ENCODE assay signal across 12 cellular contexts in genomic region chr19:49960980-49961379, GRCh38. TPM values are rescaled to one million over a fixed set of nuclear protein-coding genes. Genes with fewer than 3 reads are reported as not detected.
DNase-seq lines count a peak whose midpoint lies in the region; ATAC-seq and TF ChIP-seq lines count a peak whose summit lies in the region.
"Not testable (repeated sequence)": the region's sequence is repeated elsewhere in the genome, so short reads cannot be mapped to it uniquely, and the experiment has no call there.
"Had no signal": no experiment of that assay in that cellular context is flagged by ENCODE, and none has a peak within 500 bp of the region (broad histone marks: within the 10 kb centered on the region; RNA-seq: fewer than 3 reads in every experiment).

A gene with protein sequence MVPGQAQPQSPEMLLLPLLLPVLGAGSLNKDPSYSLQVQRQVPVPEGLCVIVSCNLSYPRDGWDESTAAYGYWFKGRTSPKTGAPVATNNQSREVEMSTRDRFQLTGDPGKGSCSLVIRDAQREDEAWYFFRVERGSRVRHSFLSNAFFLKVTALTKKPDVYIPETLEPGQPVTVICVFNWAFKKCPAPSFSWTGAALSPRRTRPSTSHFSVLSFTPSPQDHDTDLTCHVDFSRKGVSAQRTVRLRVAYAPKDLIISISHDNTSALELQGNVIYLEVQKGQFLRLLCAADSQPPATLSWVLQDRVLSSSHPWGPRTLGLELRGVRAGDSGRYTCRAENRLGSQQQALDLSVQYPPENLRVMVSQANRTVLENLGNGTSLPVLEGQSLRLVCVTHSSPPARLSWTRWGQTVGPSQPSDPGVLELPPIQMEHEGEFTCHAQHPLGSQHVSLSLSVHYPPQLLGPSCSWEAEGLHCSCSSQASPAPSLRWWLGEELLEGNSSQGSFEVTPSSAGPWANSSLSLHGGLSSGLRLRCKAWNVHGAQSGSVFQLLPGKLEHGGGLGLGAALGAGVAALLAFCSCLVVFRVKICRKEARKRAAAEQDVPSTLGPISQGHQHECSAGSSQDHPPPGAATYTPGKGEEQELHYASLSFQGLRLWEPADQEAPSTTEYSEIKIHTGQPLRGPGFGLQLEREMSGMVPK (minus strand): TSS chr19:49961172. CDS start chr19:49961081, 91 bp downstream.

- not testable (repeated sequence) for H3K9me3 ChIP-seq in heart right ventricle, left lung, mucosa of descending colon, upper lobe of left lung

- not testable (repeated sequence) for H3K4me3 Mint-ChIP-seq in chondrocyte (ENCODE audit: unreplicated experiment)

- H3K27ac ChIP-seq in heart right ventricle, left lung, upper lobe of left lung: not testable (repeated sequence)

- H3K27me3 Mint-ChIP-seq in chondrocyte (ENCODE audit: low read depth) = not testable (repeated sequence)

- DNase-seq in CD1c-positive myeloid dendritic cell (ENCODE audit: extremely low spot score) (peak; percentile 52), chondrocyte (ENCODE audit: low spot score) (peak; percentile 9), left lung (peak in 1 of 2 donors; percentile 8), mucosa of descending colon (peak in 2 of 3 donors; percentile 17)
- DNase-seq in heart right ventricle; sciatic nerve (ENCODE audit: low spot score); upper lobe of left lung: not testable (repeated sequence)

- H3K9me3 Mint-ChIP-seq in chondrocyte (ENCODE audit: low read depth) = not testable (repeated sequence)

- 47 to 49% methylated on average over 5 of the region's 10 CpGs for WGBS in heart right ventricle, 2 donors
- 53% methylated on average over 5 of the region's 10 CpGs; no CpG with 5 or more reads in 1 of the 2 donors for WGBS in upper lobe of left lung, 2 donors

- not testable (repeated sequence) for TF ChIP-seq POLR2A in upper lobe of left lung (IDR thresholded peaks at IDR 0.05)

- H3K27ac Mint-ChIP-seq in chondrocyte (ENCODE audit: unreplicated experiment) = not testable (repeated sequence)

- not testable (repeated sequence) for TF ChIP-seq EP300 in upper lobe of left lung (IDR thresholded peaks at IDR 0.05)

- not testable (repeated sequence) for TF ChIP-seq CTCF in chondrocyte (IDR thresholded peaks at IDR 0.05); heart right ventricle (IDR thresholded peaks at IDR 0.05); left lung (IDR thresholded peaks at IDR 0.05); mucosa of descending colon (IDR thresholded peaks at IDR 0.05); upper lobe of left lung (IDR thresholded peaks at IDR 0.05)

- H3K4me1 ChIP-seq in heart right ventricle = peaks cover 0 to 15% (median 0%) of the 10 kb centered on the region in 9 donors
- not testable (repeated sequence) for H3K4me1 ChIP-seq in left lung; mucosa of descending colon (ENCODE audit: low read depth); upper lobe of left lung

- intact Hi-C loops in heart right ventricle (cut with DNase I); left lung (cut with DNase I); mucosa of descending colon (cut with DNase I, micrococcal nuclease); sciatic nerve (cut with DNase I): not testable (repeated sequence)

- ATAC-seq in SK-N-SH treated with all-trans-retinoic acid at 6 μM for 48 hours (peak; percentile 57), heart right ventricle (peak; percentile 33 to 76 (median 60)), left lung (peak; percentile 56), mucosa of descending colon (peak; percentile 30), sciatic nerve (peak; percentile 57), upper lobe of left lung (ENCODE audit: low FRiP score in 2 of 2) (peak; percentile 61 to 77)

- not testable (repeated sequence) for H3K36me3 Mint-ChIP-seq in chondrocyte (ENCODE audit: low read depth)

- not testable (repeated sequence) for H3K36me3 ChIP-seq in heart right ventricle; left lung; mucosa of descending colon (ENCODE audit: low read depth); upper lobe of left lung

- H3K27me3 ChIP-seq in heart right ventricle = peaks cover 0 to 13% (median 6%) of the 10 kb centered on the region in 7 donors
- H3K27me3 ChIP-seq in left lung = peaks cover 0 to 27% of the 10 kb centered on the region in 2 donors
- not testable (repeated sequence) for H3K27me3 ChIP-seq in upper lobe of left lung

- not testable (repeated sequence) for H3K4me1 Mint-ChIP-seq in chondrocyte (ENCODE audit: low read depth)

- H3K4me3 ChIP-seq in heart right ventricle (peak within 1 kb of the TSS in 1 of 10 donors; percentile 9), left lung (peak within 1 kb of the TSS in 1 of 2 donors; percentile 25)
- not testable (repeated sequence) for H3K4me3 ChIP-seq in mucosa of descending colon, upper lobe of left lung

RNA-seq across cellular contexts. Expression of the gene that starts here (rescaled TPM):
- total RNA-seq in chondrocyte (not detected in 3 replicates), heart right ventricle (1 to 10 TPM in 1 of 10 donors, under 1 TPM in 8, not detected in 1; 0.11 to 1.1 (median 0.42) TPM), left lung (1 to 10 TPM; 1.3 to 4.9 TPM), mucosa of descending colon (1 to 10 TPM in 2 of 3 donors, under 1 TPM in 1; 0.49 to 2.0 (median 1.1) TPM), sciatic nerve (1.6 TPM), upper lobe of left lung (1 to 10 TPM; 2.0 to 7.3 (median 4.4) TPM)
- polyA plus RNA-seq in heart right ventricle = 1 to 10 TPM in 1 of 2 donors, under 1 TPM in 1; 0.20 to 1.7 TPM
- total RNA-seq: A172; B cell; CD8-positive, alpha-beta T cell; GM23248 had no signal
- polyA plus RNA-seq: GM23248 had no signal

Comparison
In these comparisons a context has a peak if more than half of its experiments do, and no peak if none do; other contexts are left out.
1. Peak in DNase-seq in chondrocyte; RNA of the gene not detected or under 1 TPM.